23 cellular contexts compared by ENCODE assay signal in the genomic region with DNA sequence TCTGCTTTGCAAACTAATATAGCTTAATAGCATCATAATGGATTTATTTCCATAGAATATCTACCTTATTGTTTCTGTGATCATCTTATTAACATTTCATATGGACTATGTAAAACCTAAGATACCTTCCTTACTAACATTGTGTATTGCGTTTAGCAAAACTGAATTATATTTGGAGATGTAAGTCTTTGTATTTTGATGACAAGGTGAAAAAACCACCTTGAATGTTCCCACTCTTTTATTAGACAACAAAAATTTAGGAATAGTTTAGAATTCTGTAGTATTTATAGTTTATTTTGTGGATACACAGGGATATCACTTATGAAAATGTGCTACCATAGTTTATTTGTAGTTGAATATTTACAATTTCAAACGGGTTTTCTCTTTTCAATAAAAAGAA.
"Had no signal": no experiment of that assay in that cellular context is flagged by ENCODE, and none has a peak within 500 bp of the region (broad histone marks: within the 10 kb centered on the region; RNA-seq: fewer than 3 reads in every experiment).

No MANE protein-coding gene starts in this region.

- H3K9ac ChIP-seq: KMS-11 had no signal

- H3K27me3 ChIP-seq: SJSA1 had no signal

- H3K27ac ChIP-seq: HL-60, KMS-11, SJSA1, SK-N-MC had no signal

- H3K4me3 ChIP-seq: SJSA1, SK-N-MC had no signal

- H3K4me2 ChIP-seq: KMS-11 had no signal

- FAIRE-seq: HTR-8/SVneo, RCC 7860 had no signal

- H3K9me3 ChIP-seq: SJSA1 had no signal

- DNase-seq: Kasumi-1, MM.1S, NCI-H1092 treated with DMSO at 0.1 percent for 48 hours, NCI-H1436, NCI-H187, NCI-H2029, NCI-H2081 treated with DMSO at 0.1 percent for 48 hours, NCI-H2171, NCI-H226, NCI-H446, NCI-H510A, NCI-H524 treated with DMSO at 0.1 percent for 48 hours, NCI-H69, NCI-H774, Right ventricle myocardium superior, RPMI8226, SIG-M5 had no signal

- H3K36me3 ChIP-seq: SJSA1 had no signal
